Comparison of ENCODE assay signal across 2 cellular contexts in genomic region chr11:82857145-82857544, GRCh38.
TF ChIP-seq lines count a peak whose summit lies in the region.

No MANE protein-coding gene starts in this region.

TF ChIP-seq in HEK293T, 16 proteins besides CTCF, POLR2A, EP300 and RAD21:
- peak; percentile 17; the same call in 1 of the 2 replicates for TF ChIP-seq PKNOX1 (IDR thresholded peaks at IDR 0.05)
- no peak for TF ChIP-seq ARNT (IDR thresholded peaks at IDR 0.05)
- no peak for TF ChIP-seq BHLHE40 (IDR thresholded peaks at IDR 0.05; ENCODE audit: borderline replicate concordance)

TF ChIP-seq in K562, 482 proteins besides CTCF, POLR2A, EP300 and RAD21:
- TF ChIP-seq C11orf30 (IDR thresholded peaks at IDR 0.05; ENCODE audit: low read depth) (no peak), JUNB (CRISPR knock-in tag; conservative IDR thresholded peaks at IDR 0.05) (no peak), TEAD1 (CRISPR knock-in tag; IDR thresholded peaks at IDR 0.05) (no peak), RBM25 (IDR thresholded peaks at IDR 0.05; ENCODE audit: low read depth, low read length, severe bottlenecking) (peak; percentile 71)
- TF ChIP-seq, protein P1, sequence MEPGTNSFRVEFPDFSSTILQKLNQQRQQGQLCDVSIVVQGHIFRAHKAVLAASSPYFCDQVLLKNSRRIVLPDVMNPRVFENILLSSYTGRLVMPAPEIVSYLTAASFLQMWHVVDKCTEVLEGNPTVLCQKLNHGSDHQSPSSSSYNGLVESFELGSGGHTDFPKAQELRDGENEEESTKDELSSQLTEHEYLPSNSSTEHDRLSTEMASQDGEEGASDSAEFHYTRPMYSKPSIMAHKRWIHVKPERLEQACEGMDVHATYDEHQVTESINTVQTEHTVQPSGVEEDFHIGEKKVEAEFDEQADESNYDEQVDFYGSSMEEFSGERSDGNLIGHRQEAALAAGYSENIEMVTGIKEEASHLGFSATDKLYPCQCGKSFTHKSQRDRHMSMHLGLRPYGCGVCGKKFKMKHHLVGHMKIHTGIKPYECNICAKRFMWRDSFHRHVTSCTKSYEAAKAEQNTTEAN (CRISPR knock-in tag; IDR thresholded peaks at IDR 0.05): no peak
